21 cellular contexts compared by ENCODE assay signal in genomic region chr6:57217270-57217669, GRCh38.
"Had no signal": no experiment of that assay in that cellular context is flagged by ENCODE, and none has a peak within 500 bp of the region (broad histone marks: within the 10 kb centered on the region; RNA-seq: fewer than 3 reads in every experiment).

No MANE protein-coding gene starts in this region.

- H3K36me3 ChIP-seq: left lung, pancreas, spleen, thyroid gland had no signal

- DNase-seq: activated CD4-positive, alpha-beta T cell treated with anti-CD3 and anti-CD28 coated beads, Interleukin-2, amount 10 ng/mL, durations not matched to agents 24 days and 14 days; activated CD4-positive, CD25-positive, alpha-beta regulatory T cell; activated CD8-positive, alpha-beta T cell treated with anti-CD3 and anti-CD28 coated beads for 36 hours; activated naive CD4-positive, alpha-beta T cell; activated naive CD8-positive, alpha-beta T cell treated with anti-CD3 and anti-CD28 coated beads, Interleukin-2, amount 10 ng/mL, durations not matched to agents 7 days and 5 days; activated T-cell treated with anti-CD3 and anti-CD28 coated beads, Interleukin-2, amount 50 U/mL, for 1 hour; amygdala; body of pancreas; caudate nucleus; endodermal cell; head of caudate nucleus; midbrain; pancreas; spleen; stimulated activated naive B cell treated with anti-CD40 and anti-IgM and Interleukin-4, amounts not matched to agents 10 μg/mL and 1 μg/mL and 100 μg/mL, for 72 hours; SW 1271; thyroid gland had no signal

- H3K4me3 ChIP-seq: body of pancreas, left lung, pancreas, spleen, thyroid gland had no signal

- H3K9me3 ChIP-seq: body of pancreas, left lung, pancreas, spleen, thyroid gland had no signal

- ATAC-seq: activated CD8-positive, alpha-beta T cell treated with anti-CD3 and anti-CD28 coated beads for 36 hours; activated T-helper 17 cell treated with anti-CD3 and anti-CD28 coated beads, Interleukin-2, amount 50 U/mL, for 72 hours; body of pancreas; left lung; pancreas; sciatic nerve; stimulated activated naive B cell treated with anti-CD40 and anti-IgM and Interleukin-4, amounts not matched to agents 10 μg/mL and 1 μg/mL and 100 μg/mL, for 72 hours had no signal

- H3K27ac ChIP-seq: body of pancreas, epithelial cell of prostate, left lung, pancreas, spleen, thyroid gland had no signal

- H3K4me1 ChIP-seq: body of pancreas had no signal

- H3K27me3 ChIP-seq: body of pancreas, left lung, pancreas, thyroid gland had no signal
